1 cellular context compared by ENCODE assay signal in genomic region chr17:48642843-48643696, GRCh38.
TF ChIP-seq lines count a peak whose summit lies in the region.

No MANE protein-coding gene starts in this region.

TF ChIP-seq in HepG2, 621 proteins besides CTCF, POLR2A, EP300 and RAD21:
- TF ChIP-seq ZNF777 (CRISPR knock-in tag; IDR thresholded peaks at IDR 0.05) (no peak), KAT2B (IDR thresholded peaks at IDR 0.05; ENCODE audit: borderline replicate concordance, low read depth, low read length) (no peak), MTA1 (CRISPR knock-in tag; IDR thresholded peaks at IDR 0.05; ENCODE audit: borderline replicate concordance) (0 out of 2 replicates have a peak, but pooled peaks have one; percentile 4), ATF7 (IDR thresholded peaks at IDR 0.05) (no peak), ATF7 (CRISPR knock-in tag; IDR thresholded peaks at IDR 0.05) (no peak), RARA (CRISPR knock-in tag; IDR thresholded peaks at IDR 0.05) (no peak), NONO (IDR thresholded peaks at IDR 0.05) (no peak), NONO (CRISPR knock-in tag; conservative IDR thresholded peaks at IDR 0.05) (no peak), ZNF337 (CRISPR knock-in tag; IDR thresholded peaks at IDR 0.05; ENCODE audit: borderline replicate concordance, low read depth) (no peak), GMEB2 (CRISPR knock-in tag; IDR thresholded peaks at IDR 0.05; ENCODE audit: low read depth) (no peak), EZH2 (conservative IDR thresholded peaks at IDR 0.05; ENCODE audit: low read depth, low read length) (0 out of 2 replicates have a peak, but pooled peaks have one; percentile 26), ZFP37 (CRISPR knock-in tag; IDR thresholded peaks at IDR 0.05; ENCODE audit: borderline replicate concordance) (no peak), ZFP91 (CRISPR knock-in tag; IDR thresholded peaks at IDR 0.05; ENCODE audit: borderline replicate concordance) (no peak), ZSCAN29 (CRISPR knock-in tag; conservative IDR thresholded peaks at IDR 0.05) (no peak), ZNF75D (CRISPR knock-in tag; IDR thresholded peaks at IDR 0.05; ENCODE audit: borderline replicate concordance) (no peak)
- TF ChIP-seq, protein P1, sequence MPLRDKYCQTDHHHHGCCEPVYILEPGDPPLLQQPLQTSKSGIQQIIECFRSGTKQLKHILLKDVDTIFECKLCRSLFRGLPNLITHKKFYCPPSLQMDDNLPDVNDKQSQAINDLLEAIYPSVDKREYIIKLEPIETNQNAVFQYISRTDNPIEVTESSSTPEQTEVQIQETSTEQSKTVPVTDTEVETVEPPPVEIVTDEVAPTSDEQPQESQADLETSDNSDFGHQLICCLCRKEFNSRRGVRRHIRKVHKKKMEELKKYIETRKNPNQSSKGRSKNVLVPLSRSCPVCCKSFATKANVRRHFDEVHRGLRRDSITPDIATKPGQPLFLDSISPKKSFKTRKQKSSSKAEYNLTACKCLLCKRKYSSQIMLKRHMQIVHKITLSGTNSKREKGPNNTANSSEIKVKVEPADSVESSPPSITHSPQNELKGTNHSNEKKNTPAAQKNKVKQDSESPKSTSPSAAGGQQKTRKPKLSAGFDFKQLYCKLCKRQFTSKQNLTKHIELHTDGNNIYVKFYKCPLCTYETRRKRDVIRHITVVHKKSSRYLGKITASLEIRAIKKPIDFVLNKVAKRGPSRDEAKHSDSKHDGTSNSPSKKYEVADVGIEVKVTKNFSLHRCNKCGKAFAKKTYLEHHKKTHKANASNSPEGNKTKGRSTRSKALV (CRISPR knock-in tag; IDR thresholded peaks at IDR 0.05) = no peak
- TF ChIP-seq, protein P2, sequence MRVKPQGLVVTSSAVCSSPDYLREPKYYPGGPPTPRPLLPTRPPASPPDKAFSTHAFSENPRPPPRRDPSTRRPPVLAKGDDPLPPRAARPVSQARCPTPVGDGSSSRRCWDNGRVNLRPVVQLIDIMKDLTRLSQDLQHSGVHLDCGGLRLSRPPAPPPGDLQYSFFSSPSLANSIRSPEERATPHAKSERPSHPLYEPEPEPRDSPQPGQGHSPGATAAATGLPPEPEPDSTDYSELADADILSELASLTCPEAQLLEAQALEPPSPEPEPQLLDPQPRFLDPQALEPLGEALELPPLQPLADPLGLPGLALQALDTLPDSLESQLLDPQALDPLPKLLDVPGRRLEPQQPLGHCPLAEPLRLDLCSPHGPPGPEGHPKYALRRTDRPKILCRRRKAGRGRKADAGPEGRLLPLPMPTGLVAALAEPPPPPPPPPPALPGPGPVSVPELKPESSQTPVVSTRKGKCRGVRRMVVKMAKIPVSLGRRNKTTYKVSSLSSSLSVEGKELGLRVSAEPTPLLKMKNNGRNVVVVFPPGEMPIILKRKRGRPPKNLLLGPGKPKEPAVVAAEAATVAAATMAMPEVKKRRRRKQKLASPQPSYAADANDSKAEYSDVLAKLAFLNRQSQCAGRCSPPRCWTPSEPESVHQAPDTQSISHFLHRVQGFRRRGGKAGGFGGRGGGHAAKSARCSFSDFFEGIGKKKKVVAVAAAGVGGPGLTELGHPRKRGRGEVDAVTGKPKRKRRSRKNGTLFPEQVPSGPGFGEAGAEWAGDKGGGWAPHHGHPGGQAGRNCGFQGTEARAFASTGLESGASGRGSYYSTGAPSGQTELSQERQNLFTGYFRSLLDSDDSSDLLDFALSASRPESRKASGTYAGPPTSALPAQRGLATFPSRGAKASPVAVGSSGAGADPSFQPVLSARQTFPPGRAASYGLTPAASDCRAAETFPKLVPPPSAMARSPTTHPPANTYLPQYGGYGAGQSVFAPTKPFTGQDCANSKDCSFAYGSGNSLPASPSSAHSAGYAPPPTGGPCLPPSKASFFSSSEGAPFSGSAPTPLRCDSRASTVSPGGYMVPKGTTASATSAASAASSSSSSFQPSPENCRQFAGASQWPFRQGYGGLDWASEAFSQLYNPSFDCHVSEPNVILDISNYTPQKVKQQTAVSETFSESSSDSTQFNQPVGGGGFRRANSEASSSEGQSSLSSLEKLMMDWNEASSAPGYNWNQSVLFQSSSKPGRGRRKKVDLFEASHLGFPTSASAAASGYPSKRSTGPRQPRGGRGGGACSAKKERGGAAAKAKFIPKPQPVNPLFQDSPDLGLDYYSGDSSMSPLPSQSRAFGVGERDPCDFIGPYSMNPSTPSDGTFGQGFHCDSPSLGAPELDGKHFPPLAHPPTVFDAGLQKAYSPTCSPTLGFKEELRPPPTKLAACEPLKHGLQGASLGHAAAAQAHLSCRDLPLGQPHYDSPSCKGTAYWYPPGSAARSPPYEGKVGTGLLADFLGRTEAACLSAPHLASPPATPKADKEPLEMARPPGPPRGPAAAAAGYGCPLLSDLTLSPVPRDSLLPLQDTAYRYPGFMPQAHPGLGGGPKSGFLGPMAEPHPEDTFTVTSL (CRISPR knock-in tag; IDR thresholded peaks at IDR 0.05; ENCODE audit: borderline replicate concordance) = no peak
